1 cellular context compared by ENCODE assay signal in the genomic region with DNA sequence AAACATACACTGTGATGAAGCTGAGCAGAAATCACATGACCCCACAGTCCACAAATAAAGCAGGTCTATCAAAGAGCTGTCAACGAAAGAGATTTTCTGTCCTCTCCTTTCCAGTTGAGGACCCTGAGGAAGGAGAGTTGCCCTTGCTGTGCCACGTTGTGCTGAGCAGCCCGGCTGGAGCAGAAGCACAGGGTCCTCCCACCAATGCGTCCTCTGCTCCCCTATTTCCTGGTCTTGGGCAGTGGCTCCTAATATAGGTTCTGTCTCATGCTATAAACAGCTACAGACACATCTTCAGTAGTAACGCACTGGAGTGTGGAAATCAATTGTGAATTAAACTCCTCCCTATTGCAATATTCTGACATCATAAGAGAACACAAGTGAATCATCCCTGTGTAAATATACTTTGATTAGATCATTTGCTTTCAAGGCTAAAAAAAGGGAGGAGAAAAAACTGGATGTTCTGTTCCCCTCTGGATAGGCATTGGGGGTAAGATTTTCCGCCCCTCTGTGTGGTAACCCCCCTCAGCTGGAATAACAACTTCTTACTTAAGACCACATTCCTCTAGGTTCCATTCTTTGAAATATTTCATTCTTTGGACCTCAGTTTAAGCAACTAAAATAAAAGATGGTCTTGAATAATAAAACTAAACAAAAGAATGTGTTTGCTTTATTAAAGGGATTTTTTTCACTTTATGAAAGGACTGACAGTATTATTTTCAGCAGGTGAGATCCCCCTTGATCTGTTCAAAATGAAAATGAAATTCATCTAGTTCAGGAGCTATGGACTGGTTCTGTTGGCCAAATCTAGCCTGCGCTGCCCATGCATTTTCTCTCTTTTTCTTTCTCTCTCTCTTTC.
A peak's percentile ranks its signal among the peaks of the same experiment; 100 is the strongest.
TF ChIP-seq lines count a peak whose summit lies in the region.

No MANE protein-coding gene starts in this region.

TF ChIP-seq in HCT116, 20 proteins besides CTCF, POLR2A, EP300 and RAD21:
- TF ChIP-seq, protein P1, sequence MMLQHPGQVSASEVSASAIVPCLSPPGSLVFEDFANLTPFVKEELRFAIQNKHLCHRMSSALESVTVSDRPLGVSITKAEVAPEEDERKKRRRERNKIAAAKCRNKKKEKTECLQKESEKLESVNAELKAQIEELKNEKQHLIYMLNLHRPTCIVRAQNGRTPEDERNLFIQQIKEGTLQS (IDR thresholded peaks at IDR 0.05), result no peak; the same call in 1 of the 2 replicates
- TF ChIP-seq SP1 (IDR thresholded peaks at IDR 0.05; ENCODE audit: low read depth) (peak; percentile 69), TCF7L2 (IDR thresholded peaks at IDR 0.05; ENCODE audit: borderline replicate concordance, extremely low read depth, insufficient read depth, insufficient read length) (no peak), POLR2AphosphoS5 (IDR thresholded peaks at IDR 0.05; ENCODE audit: low read depth, low read length) (no peak), SIN3A (IDR thresholded peaks at IDR 0.05; ENCODE audit: low read depth) (peak; percentile 46; the same call in 1 of the 2 replicates), YY1 (IDR thresholded peaks at IDR 0.05; ENCODE audit: extremely low read depth, insufficient replicate concordance, low read depth, low read length) (no peak), ZFX (IDR thresholded peaks at IDR 0.05) (no peak), JUND (IDR thresholded peaks at IDR 0.05) (peak; percentile 77), ZNF274 (IDR thresholded peaks at IDR 0.05; ENCODE audit: low read depth, low read length) (no peak), CEBPB (IDR thresholded peaks at IDR 0.05; ENCODE audit: low read depth) (peak; percentile 93), ELF1 (IDR thresholded peaks at IDR 0.05; ENCODE audit: borderline replicate concordance, low read depth) (no peak), EZH2 (IDR thresholded peaks at IDR 0.05) (no peak), EGR1 (IDR thresholded peaks at IDR 0.05; ENCODE audit: low read depth) (no peak), SRF (IDR thresholded peaks at IDR 0.05; ENCODE audit: low read depth) (peak; percentile 54; the same call in 1 of the 2 replicates), CBX3 (IDR thresholded peaks at IDR 0.05; ENCODE audit: low read depth) (peak; percentile 70), EZH2phosphoT487 (IDR thresholded peaks at IDR 0.05; ENCODE audit: borderline replicate concordance) (no peak), FOSL1 (IDR thresholded peaks at IDR 0.05; ENCODE audit: low read depth) (peak; percentile 79)
- TF ChIP-seq, protein P2, sequence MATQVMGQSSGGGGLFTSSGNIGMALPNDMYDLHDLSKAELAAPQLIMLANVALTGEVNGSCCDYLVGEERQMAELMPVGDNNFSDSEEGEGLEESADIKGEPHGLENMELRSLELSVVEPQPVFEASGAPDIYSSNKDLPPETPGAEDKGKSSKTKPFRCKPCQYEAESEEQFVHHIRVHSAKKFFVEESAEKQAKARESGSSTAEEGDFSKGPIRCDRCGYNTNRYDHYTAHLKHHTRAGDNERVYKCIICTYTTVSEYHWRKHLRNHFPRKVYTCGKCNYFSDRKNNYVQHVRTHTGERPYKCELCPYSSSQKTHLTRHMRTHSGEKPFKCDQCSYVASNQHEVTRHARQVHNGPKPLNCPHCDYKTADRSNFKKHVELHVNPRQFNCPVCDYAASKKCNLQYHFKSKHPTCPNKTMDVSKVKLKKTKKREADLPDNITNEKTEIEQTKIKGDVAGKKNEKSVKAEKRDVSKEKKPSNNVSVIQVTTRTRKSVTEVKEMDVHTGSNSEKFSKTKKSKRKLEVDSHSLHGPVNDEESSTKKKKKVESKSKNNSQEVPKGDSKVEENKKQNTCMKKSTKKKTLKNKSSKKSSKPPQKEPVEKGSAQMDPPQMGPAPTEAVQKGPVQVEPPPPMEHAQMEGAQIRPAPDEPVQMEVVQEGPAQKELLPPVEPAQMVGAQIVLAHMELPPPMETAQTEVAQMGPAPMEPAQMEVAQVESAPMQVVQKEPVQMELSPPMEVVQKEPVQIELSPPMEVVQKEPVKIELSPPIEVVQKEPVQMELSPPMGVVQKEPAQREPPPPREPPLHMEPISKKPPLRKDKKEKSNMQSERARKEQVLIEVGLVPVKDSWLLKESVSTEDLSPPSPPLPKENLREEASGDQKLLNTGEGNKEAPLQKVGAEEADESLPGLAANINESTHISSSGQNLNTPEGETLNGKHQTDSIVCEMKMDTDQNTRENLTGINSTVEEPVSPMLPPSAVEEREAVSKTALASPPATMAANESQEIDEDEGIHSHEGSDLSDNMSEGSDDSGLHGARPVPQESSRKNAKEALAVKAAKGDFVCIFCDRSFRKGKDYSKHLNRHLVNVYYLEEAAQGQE (IDR thresholded peaks at IDR 0.05; ENCODE audit: low read depth), result no peak
- TF ChIP-seq, protein P3, sequence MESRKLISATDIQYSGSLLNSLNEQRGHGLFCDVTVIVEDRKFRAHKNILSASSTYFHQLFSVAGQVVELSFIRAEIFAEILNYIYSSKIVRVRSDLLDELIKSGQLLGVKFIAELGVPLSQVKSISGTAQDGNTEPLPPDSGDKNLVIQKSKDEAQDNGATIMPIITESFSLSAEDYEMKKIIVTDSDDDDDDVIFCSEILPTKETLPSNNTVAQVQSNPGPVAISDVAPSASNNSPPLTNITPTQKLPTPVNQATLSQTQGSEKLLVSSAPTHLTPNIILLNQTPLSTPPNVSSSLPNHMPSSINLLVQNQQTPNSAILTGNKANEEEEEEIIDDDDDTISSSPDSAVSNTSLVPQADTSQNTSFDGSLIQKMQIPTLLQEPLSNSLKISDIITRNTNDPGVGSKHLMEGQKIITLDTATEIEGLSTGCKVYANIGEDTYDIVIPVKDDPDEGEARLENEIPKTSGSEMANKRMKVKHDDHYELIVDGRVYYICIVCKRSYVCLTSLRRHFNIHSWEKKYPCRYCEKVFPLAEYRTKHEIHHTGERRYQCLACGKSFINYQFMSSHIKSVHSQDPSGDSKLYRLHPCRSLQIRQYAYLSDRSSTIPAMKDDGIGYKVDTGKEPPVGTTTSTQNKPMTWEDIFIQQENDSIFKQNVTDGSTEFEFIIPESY (IDR thresholded peaks at IDR 0.05; ENCODE audit: extremely low read depth, insufficient replicate concordance, low read length), result no peak
- TF ChIP-seq, protein P4, sequence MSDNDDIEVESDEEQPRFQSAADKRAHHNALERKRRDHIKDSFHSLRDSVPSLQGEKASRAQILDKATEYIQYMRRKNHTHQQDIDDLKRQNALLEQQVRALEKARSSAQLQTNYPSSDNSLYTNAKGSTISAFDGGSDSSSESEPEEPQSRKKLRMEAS (IDR thresholded peaks at IDR 0.05), result peak; percentile 56
TF ChIP-seq in HCT116: peak in this region for 8.
